1 cellular context compared by ENCODE assay signal in the genomic region with DNA sequence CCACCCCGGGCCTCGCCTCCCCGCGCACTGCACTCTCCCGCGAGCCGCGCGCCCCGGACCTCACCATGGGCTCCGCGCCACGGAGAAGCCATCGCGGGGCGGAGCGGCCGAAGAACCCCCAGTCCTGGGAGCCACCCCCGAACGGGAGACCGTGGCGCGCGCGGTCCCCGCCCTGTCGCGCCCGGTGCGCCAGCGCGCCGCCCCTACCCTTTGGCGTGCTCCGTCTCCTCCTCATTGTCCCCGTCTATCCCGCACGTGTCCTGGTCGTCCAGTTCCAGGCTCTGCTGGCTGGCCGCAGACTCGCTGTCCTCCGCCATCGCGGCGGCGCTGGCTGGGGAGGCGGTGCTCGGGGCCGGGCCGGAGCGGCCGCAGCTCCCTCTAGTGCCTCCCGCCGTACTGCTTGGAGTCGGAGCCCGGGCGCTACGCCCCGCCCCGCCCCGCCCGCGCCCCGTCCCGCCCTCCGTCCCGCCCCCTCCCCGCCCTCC.
TF ChIP-seq lines count a peak whose summit lies in the region.

A gene (minus strand): TSS at position 398 of the 485 bp plus-strand sequence. CDS start 81 bp downstream, at position 317.

TF ChIP-seq in Ishikawa, 13 proteins besides CTCF, POLR2A, EP300 and RAD21 (continued from another document):
- TF ChIP-seq, protein P1, sequence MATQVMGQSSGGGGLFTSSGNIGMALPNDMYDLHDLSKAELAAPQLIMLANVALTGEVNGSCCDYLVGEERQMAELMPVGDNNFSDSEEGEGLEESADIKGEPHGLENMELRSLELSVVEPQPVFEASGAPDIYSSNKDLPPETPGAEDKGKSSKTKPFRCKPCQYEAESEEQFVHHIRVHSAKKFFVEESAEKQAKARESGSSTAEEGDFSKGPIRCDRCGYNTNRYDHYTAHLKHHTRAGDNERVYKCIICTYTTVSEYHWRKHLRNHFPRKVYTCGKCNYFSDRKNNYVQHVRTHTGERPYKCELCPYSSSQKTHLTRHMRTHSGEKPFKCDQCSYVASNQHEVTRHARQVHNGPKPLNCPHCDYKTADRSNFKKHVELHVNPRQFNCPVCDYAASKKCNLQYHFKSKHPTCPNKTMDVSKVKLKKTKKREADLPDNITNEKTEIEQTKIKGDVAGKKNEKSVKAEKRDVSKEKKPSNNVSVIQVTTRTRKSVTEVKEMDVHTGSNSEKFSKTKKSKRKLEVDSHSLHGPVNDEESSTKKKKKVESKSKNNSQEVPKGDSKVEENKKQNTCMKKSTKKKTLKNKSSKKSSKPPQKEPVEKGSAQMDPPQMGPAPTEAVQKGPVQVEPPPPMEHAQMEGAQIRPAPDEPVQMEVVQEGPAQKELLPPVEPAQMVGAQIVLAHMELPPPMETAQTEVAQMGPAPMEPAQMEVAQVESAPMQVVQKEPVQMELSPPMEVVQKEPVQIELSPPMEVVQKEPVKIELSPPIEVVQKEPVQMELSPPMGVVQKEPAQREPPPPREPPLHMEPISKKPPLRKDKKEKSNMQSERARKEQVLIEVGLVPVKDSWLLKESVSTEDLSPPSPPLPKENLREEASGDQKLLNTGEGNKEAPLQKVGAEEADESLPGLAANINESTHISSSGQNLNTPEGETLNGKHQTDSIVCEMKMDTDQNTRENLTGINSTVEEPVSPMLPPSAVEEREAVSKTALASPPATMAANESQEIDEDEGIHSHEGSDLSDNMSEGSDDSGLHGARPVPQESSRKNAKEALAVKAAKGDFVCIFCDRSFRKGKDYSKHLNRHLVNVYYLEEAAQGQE (IDR thresholded peaks at IDR 0.05; ENCODE audit: low read depth) = no peak
- peak; percentile 86 for TF ChIP-seq YY1 (IDR thresholded peaks at IDR 0.05; ENCODE audit: low read depth)
